ENCODE assay signal across 9 cellular contexts in the genomic region with DNA sequence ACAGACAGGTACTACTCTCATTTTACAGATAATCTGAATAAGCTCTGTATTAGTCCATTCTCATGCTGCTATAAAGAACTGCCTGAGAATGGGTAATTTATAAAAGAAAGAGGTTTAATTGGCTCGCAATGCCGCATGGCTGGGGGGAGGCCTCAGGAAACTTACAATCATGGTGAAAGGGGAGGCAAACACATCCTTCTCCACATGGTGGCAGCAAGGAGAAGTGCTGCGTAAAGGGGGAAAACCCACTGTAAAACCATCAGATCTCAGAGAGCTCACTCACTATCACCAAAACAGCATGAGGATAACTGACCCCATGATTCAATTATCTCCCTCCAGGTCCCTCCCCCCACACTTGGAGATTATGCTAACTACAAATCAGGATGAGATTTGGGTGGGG.
DNase-seq lines count a peak whose midpoint lies in the region; ATAC-seq and TF ChIP-seq lines count a peak whose summit lies in the region.
"Had no signal": no experiment of that assay in that cellular context is flagged by ENCODE, and none has a peak within 500 bp of the region (broad histone marks: within the 10 kb centered on the region; RNA-seq: fewer than 3 reads in every experiment).

No MANE protein-coding gene starts in this region.

- H3K14ac ChIP-seq in mesenchymal stem cell (ENCODE audit: low read length in 2 of 2), result no peak overlapping the region

- no peak overlapping the region for H2BK15ac ChIP-seq in mesenchymal stem cell (ENCODE audit: low read depth, poor library complexity, severe bottlenecking)

- no peak overlapping the region for H2BK5ac ChIP-seq in mesenchymal stem cell (ENCODE audit: low read depth, low read length, poor library complexity, severe bottlenecking)

- H3K27ac ChIP-seq in RWPE2 (ENCODE audit: poor library complexity, severe bottlenecking) (no peak overlapping the region), mesenchymal stem cell (ENCODE audit: low read length, poor library complexity, severe bottlenecking) (no peak overlapping the region)
- H3K27ac ChIP-seq: BLaER1 had no signal

- H3K36me3 ChIP-seq in RWPE2 (ENCODE audit: low read depth) (no peaks in the 10 kb centered on the region), mesenchymal stem cell (ENCODE audit: control insufficient read depth in 1 of 2, insufficient read depth in 2 of 2, low read depth in 1 of 2, low read length in 2 of 2) (no peaks in the 10 kb centered on the region)
- H3K36me3 ChIP-seq: BLaER1 had no signal

- 52% methylated on average over 3 of the region's 3 CpGs for WGBS in mesenchymal stem cell

- peak; percentile 50 for TF ChIP-seq CTCF in HFF-Myc (IDR thresholded peaks at IDR 0.05; ENCODE audit: low read depth, low read length, missing control alignments)
- TF ChIP-seq CTCF in RWPE2 (IDR thresholded peaks at IDR 0.05; ENCODE audit: poor library complexity, severe bottlenecking), result peak; percentile 55

- H3K4me1 ChIP-seq in RWPE2 (ENCODE audit: insufficient read depth, poor library complexity, severe bottlenecking) (no peaks in the 10 kb centered on the region), mesenchymal stem cell (ENCODE audit: control insufficient read depth, insufficient read depth, low read depth, low read length) (no peaks in the 10 kb centered on the region)
- H3K4me1 ChIP-seq: BLaER1 had no signal

- no peak overlapping the region for H2BK120ac ChIP-seq in mesenchymal stem cell (ENCODE audit: low read depth, low read length)

- H4K8ac ChIP-seq in mesenchymal stem cell (ENCODE audit: low read length), result no peak overlapping the region

- no peak overlapping the region for H4K91ac ChIP-seq in mesenchymal stem cell (ENCODE audit: low read length)

- no peak overlapping the region for H3K18ac ChIP-seq in mesenchymal stem cell (ENCODE audit: low read depth in 1 of 2, low read length in 2 of 2)

- H2AFZ ChIP-seq in mesenchymal stem cell (ENCODE audit: low read depth, low read length), result no peak overlapping the region

- H2BK12ac ChIP-seq in mesenchymal stem cell (ENCODE audit: low read length in 2 of 2), result no peak overlapping the region

- no peak overlapping the region for H3K23ac ChIP-seq in mesenchymal stem cell (ENCODE audit: low read length in 2 of 2)

- ATAC-seq in RWPE2 (ENCODE audit: low read depth), result no peak

- H3K9me3 ChIP-seq in RWPE2 (ENCODE audit: severe bottlenecking) (no peaks in the 10 kb centered on the region), mesenchymal stem cell (ENCODE audit: control insufficient read depth, low read length) (peaks cover 4% of the 10 kb centered on the region)
- H3K9me3 ChIP-seq: BLaER1 had no signal

- no peaks in the 10 kb centered on the region for H3K27me3 ChIP-seq in RWPE2 (ENCODE audit: insufficient read depth, poor library complexity, severe bottlenecking)
- H3K27me3 ChIP-seq in mesenchymal stem cell (ENCODE audit: control insufficient read depth in 1 of 2, insufficient read depth in 1 of 2, low read length in 2 of 2), result no peaks in the 10 kb centered on the region
- H3K27me3 ChIP-seq: BLaER1 had no signal

- H3K79me1 ChIP-seq in mesenchymal stem cell (replicated peaks; ENCODE audit: low read length, poor library complexity, severe bottlenecking), result no peaks in the 10 kb centered on the region

- H3K4me2 ChIP-seq in mesenchymal stem cell (ENCODE audit: low read length, poor library complexity, severe bottlenecking), result no peak overlapping the region
- H3K4me2 ChIP-seq: BLaER1 had no signal

- DNase-seq in NCI-H1694 (lab: John Stamatoyannopoulos, UW) (peak; percentile 9), NCI-H1694 treated with DMSO at 0.1 percent for 48 hours (lab: John Stamatoyannopoulos, UW) (no peak), HFF-Myc (ENCODE audit: extremely low read depth, low read depth) (peak; percentile 17), RWPE2 (ENCODE audit: low spot score) (no peak), mesenchymal stem cell (peak; percentile 59), SIG-M5 treated with dmso at 0.1 percent for 504 hours (lab: John Stamatoyannopoulos, UW; ENCODE audit: unreplicated experiment) (no peak), NCI-H1105 (lab: John Stamatoyannopoulos, UW) (no peak)
- no peak for DNase-seq in activated T-cell treated with anti-CD3 and anti-CD28 coated beads, Interleukin-2, amount 50 U/mL, for 48 hours

- no peak overlapping the region for H3K4ac ChIP-seq in mesenchymal stem cell (ENCODE audit: low read depth in 1 of 2, low read length in 2 of 2)

- no peak overlapping the region for H3K4me3 ChIP-seq in HFF-Myc (replicated peaks; ENCODE audit: low read depth, low read length)
- no peak overlapping the region for H3K4me3 ChIP-seq in RWPE2 (ENCODE audit: severe bottlenecking)
- no peak overlapping the region for H3K4me3 ChIP-seq in mesenchymal stem cell (ENCODE audit: insufficient read depth in 1 of 2, low read depth in 1 of 2, low read length in 2 of 2)
- H3K4me3 ChIP-seq: BLaER1 had no signal

- H3K9ac ChIP-seq in mesenchymal stem cell (ENCODE audit: low read length), result no peak overlapping the region
- H3K9ac ChIP-seq: BLaER1 had no signal

- H2AK5ac ChIP-seq in mesenchymal stem cell (ENCODE audit: low read length, severe bottlenecking), result no peak overlapping the region

Comparison
In these comparisons a context has a peak if more than half of its experiments do, and no peak if none do; other contexts are left out.
1. DNase-seq: peak in NCI-H1694 (single experiment), HFF-Myc (single experiment) and mesenchymal stem cell (single experiment); none in NCI-H1694 treated with DMSO at 0.1 percent for 48 hours (single experiment), RWPE2 (single experiment), SIG-M5 treated with dmso at 0.1 percent for 504 hours (single experiment), activated T-cell treated with anti-CD3 and anti-CD28 coated beads, Interleukin-2, amount 50 U/mL, for 48 hours (0 of 2) and NCI-H1105 (single experiment).